In genomic region chr4:128751354-128751753, GRCh38 we compare ENCODE assay signal across 19 cellular contexts. TPM values are rescaled to one million over a fixed set of nuclear protein-coding genes. Genes with fewer than 3 reads are reported as not detected.
DNase-seq lines count a peak whose midpoint lies in the region; ATAC-seq, FAIRE-seq and TF ChIP-seq lines count a peak whose summit lies in the region.
"Had no signal": no experiment of that assay in that cellular context is flagged by ENCODE, and none has a peak within 500 bp of the region (broad histone marks: within the 10 kb centered on the region; RNA-seq: fewer than 3 reads in every experiment).

No MANE protein-coding gene starts in this region.

- H3K23ac ChIP-seq in IMR-90 (ENCODE audit: low read depth, low read length): no peak overlapping the region

- TF ChIP-seq CTCF in IMR-90 (conservative IDR thresholded peaks at IDR 0.05; ENCODE audit: low read depth, low read length) (no peak), astrocyte (IDR thresholded peaks at IDR 0.05; ENCODE audit: insufficient read depth, low read depth, low read length) (no peak), fibroblast of the aortic adventitia (IDR thresholded peaks at IDR 0.05; ENCODE audit: insufficient read depth, low read length) (no peak)

- H3K18ac ChIP-seq in IMR-90 (ENCODE audit: low read depth, low read length): no peak overlapping the region

- no peak overlapping the region for H3K27ac ChIP-seq in IMR-90 (ENCODE audit: insufficient read depth, low read length)
- no peak overlapping the region for H3K27ac ChIP-seq in astrocyte (ENCODE audit: low read depth, low read length)
- no peak overlapping the region for H3K27ac ChIP-seq in small intestine (ENCODE audit: low read depth in 1 of 2, low read length in 1 of 2)
- H3K27ac ChIP-seq: C4-2B, RWPE1 had no signal

- H3K4me2 ChIP-seq in IMR-90 (ENCODE audit: low read depth, low read length) (no peak overlapping the region), astrocyte (ENCODE audit: low read length) (no peak overlapping the region)

- no peak for DNase-seq in IMR-90
- DNase-seq in astrocyte (ENCODE audit: low read depth): peak; percentile 20
- peak; percentile 19 for DNase-seq in fibroblast of the aortic adventitia (ENCODE audit: low read depth)
- peak; percentile 22 for DNase-seq in small intestine
- DNase-seq in NCI-H345 (lab: John Stamatoyannopoulos, UW): no peak
- no peak for DNase-seq in NCI-H2081 treated with DMSO at 0.1 percent for 48 hours (lab: John Stamatoyannopoulos, UW)
- DNase-seq: HCEC 1CT, KBM-7, NCI-H1105, NCI-H2107, NCI-H2227 treated with DMSO at 0.1 percent for 48 hours, NCI-H524, NCI-H82, PC-3, SIG-M5 had no signal

- H3K56ac ChIP-seq in IMR-90 (ENCODE audit: extremely low read depth, insufficient read depth, low read length): no peak overlapping the region

- ATAC-seq in IMR-90 (ENCODE audit: low read depth) (no peak), GM19463 (IDR thresholded peaks at IDR 0.05; ENCODE audit: unreplicated experiment) (no peak)
- ATAC-seq: PC-3 had no signal

- no TSS peak for BruUV-seq in IMR-90 (replicated peaks; lab: Mats Ljungman, UMichigan)

- no peak overlapping the region for H4K5ac ChIP-seq in IMR-90 (ENCODE audit: low read depth, low read length)

- no peak overlapping the region for H2BK15ac ChIP-seq in IMR-90 (ENCODE audit: low read depth, low read length)

- no peak overlapping the region for H3K27ac Mint-ChIP-seq in astrocyte (ENCODE audit: unreplicated experiment)

- H3K9me3 ChIP-seq in IMR-90 (ENCODE audit: control insufficient read depth, insufficient read depth, low read length) (no peaks in the 10 kb centered on the region), astrocyte (ENCODE audit: insufficient read depth, low read depth, low read length) (no peaks in the 10 kb centered on the region), small intestine (ENCODE audit: control insufficient read depth, low read depth) (no peaks in the 10 kb centered on the region)

- no peak for TF ChIP-seq POLR2A in IMR-90 (IDR thresholded peaks at IDR 0.05; ENCODE audit: low read depth, low read length)

- H2BK5ac ChIP-seq in IMR-90 (ENCODE audit: low read depth, low read length, poor library complexity, severe bottlenecking): no peak overlapping the region

- no peak overlapping the region for H2AK9ac ChIP-seq in IMR-90 (replicated peaks; ENCODE audit: low read depth, low read length, poor library complexity)

- H4K20me1 ChIP-seq in IMR-90 (ENCODE audit: insufficient read depth, low read length) (no peaks in the 10 kb centered on the region), astrocyte (ENCODE audit: insufficient read depth, low read length) (no peaks in the 10 kb centered on the region)

- H2AK5ac ChIP-seq in IMR-90 (ENCODE audit: low read depth, low read length): no peak overlapping the region

- CTCF ChIA-PET in IMR-90 (lab: Yijun Ruan, JAX): interaction anchor here (0.7 kb wide), 1 partner anchor 10 kb away, joined by 3 read pairs; no protein-coding TSS in a partner anchor

- no peak overlapping the region for H3K4me3 ChIP-seq in IMR-90 (ENCODE audit: insufficient read depth, low read depth, low read length)
- no peak overlapping the region for H3K4me3 ChIP-seq in astrocyte (ENCODE audit: insufficient read depth, low read depth, low read length)
- H3K4me3 ChIP-seq in fibroblast of the aortic adventitia (ENCODE audit: low read depth, low read length): no peak overlapping the region
- no peak overlapping the region for H3K4me3 ChIP-seq in small intestine (ENCODE audit: low read depth in 1 of 2, low read length in 2 of 2)

- no peaks in the 10 kb centered on the region for H3K9me3 Mint-ChIP-seq in astrocyte (ENCODE audit: unreplicated experiment)

- peaks cover 2% of the 10 kb centered on the region; the same call in 1 of the 2 replicates for H3K4me1 ChIP-seq in IMR-90 (ENCODE audit: control insufficient read depth, insufficient read depth, low read length)
- H3K4me1 ChIP-seq in astrocyte (ENCODE audit: insufficient read depth, low read length): no peaks in the 10 kb centered on the region
- H3K4me1 ChIP-seq in small intestine (ENCODE audit: control insufficient read depth in 2 of 2, insufficient read depth in 1 of 2, low read depth in 1 of 2, low read length in 1 of 2): no peaks in the 10 kb centered on the region

- H3K9me1 ChIP-seq in IMR-90 (ENCODE audit: insufficient read depth, low read length): no peaks in the 10 kb centered on the region

- H4K8ac ChIP-seq in IMR-90 (ENCODE audit: low read depth in 2 of 2, low read length in 2 of 2): no peak overlapping the region

- H3K27me3 ChIP-seq in IMR-90 (ENCODE audit: control insufficient read depth, insufficient read depth, low read length) (no peaks in the 10 kb centered on the region), astrocyte (ENCODE audit: insufficient read depth, low read length) (no peaks in the 10 kb centered on the region), small intestine (ENCODE audit: control insufficient read depth in 2 of 2, insufficient read depth in 2 of 2, low read length in 2 of 2) (no peaks in the 10 kb centered on the region)

- POLR2A ChIA-PET in IMR-90 (lab: Charles Lee; ENCODE audit: unreplicated experiment): interaction anchor here (0.7 kb wide), 1 partner anchor 25 kb away, joined by 12 read pairs; no protein-coding TSS in a partner anchor

- H2BK20ac ChIP-seq in IMR-90 (ENCODE audit: low read depth, low read length): no peak overlapping the region

- in situ Hi-C loops in IMR-90 (cut with MboI; ENCODE audit: low sequenced_read_pairs): no loop called here

- H4K91ac ChIP-seq in IMR-90 (ENCODE audit: insufficient read depth, low read depth, low read length): no peak overlapping the region

- H2AFZ ChIP-seq in IMR-90 (replicated peaks; ENCODE audit: low read length, poor library complexity) (no peak overlapping the region), astrocyte (ENCODE audit: low read depth, low read length) (no peak overlapping the region)

- no CpG with 5 or more reads among the region's 4 CpGs for WGBS in IMR-90 (ENCODE audit: extremely low coverage in 2 of 2, insufficient read length in 1 of 2), 2 experiments
- WGBS in small intestine, 3 donors: 75 to 84% (median 78%) methylated on average over 4 of the region's 4 CpGs

- H2BK120ac ChIP-seq in IMR-90 (ENCODE audit: low read depth, low read length): no peak overlapping the region

- dilution Hi-C loops in IMR-90 (cut with HindIII; ENCODE audit: low sequenced_read_pairs, unreplicated experiment): no loop called here

- intact Hi-C loops in IMR-90 (cut with micrococcal nuclease): no loop called here

- H3K36me3 ChIP-seq in IMR-90 (ENCODE audit: control insufficient read depth, insufficient read depth, low read length) (no peaks in the 10 kb centered on the region), astrocyte (ENCODE audit: insufficient read depth, low read length) (no peaks in the 10 kb centered on the region), small intestine (ENCODE audit: control insufficient read depth in 2 of 2, insufficient read depth in 2 of 2, low read length in 2 of 2) (no peaks in the 10 kb centered on the region)

- no peak overlapping the region for H3K4ac ChIP-seq in IMR-90 (ENCODE audit: low read depth, low read length)

- H3K9ac ChIP-seq in IMR-90 (ENCODE audit: low read depth, low read length): no peak overlapping the region
- H3K9ac ChIP-seq in astrocyte (ENCODE audit: low read length): no peak overlapping the region

- no peaks in the 10 kb centered on the region for H3K27me3 Mint-ChIP-seq in astrocyte (ENCODE audit: low read depth, unreplicated experiment)

- H3K36me3 Mint-ChIP-seq in astrocyte (ENCODE audit: low read depth, unreplicated experiment): no peaks in the 10 kb centered on the region

- no peak overlapping the region for H3K14ac ChIP-seq in IMR-90 (replicated peaks; ENCODE audit: low read depth, low read length)

- TF ChIP-seq RAD21 in IMR-90 (IDR thresholded peaks at IDR 0.05; ENCODE audit: low read length): no peak

- H3K79me2 ChIP-seq in astrocyte (ENCODE audit: insufficient read depth, low read length): no peaks in the 10 kb centered on the region

- H3K4me1 Mint-ChIP-seq in astrocyte (ENCODE audit: low read depth, unreplicated experiment): peaks cover 5% of the 10 kb centered on the region

- no peak overlapping the region for H3K4me3 Mint-ChIP-seq in astrocyte (ENCODE audit: unreplicated experiment)

- FAIRE-seq in astrocyte (lab: Jason Lieb, UNC) (no peak), small intestine (lab: Jason Lieb, UNC) (no peak)
- FAIRE-seq: G401.6 had no signal

- no peaks in the 10 kb centered on the region for H3K79me1 ChIP-seq in IMR-90 (ENCODE audit: low read depth in 1 of 2, low read length in 2 of 2)

TF ChIP-seq in IMR-90, 13 proteins besides CTCF, POLR2A, EP300 and RAD21:
- TF ChIP-seq FOS (IDR thresholded peaks at IDR 0.05; ENCODE audit: low read depth, low read length) (no peak), NFE2L2 (IDR thresholded peaks at IDR 0.05; ENCODE audit: low read depth, low read length) (0 out of 2 replicates have a peak, but pooled peaks have one; percentile 25)
TF ChIP-seq in IMR-90: peak in this region for 1.

RNA-seq across cellular contexts. Expression of gene JADE1, which starts 58.1 kb away (rescaled TPM):
- total RNA-seq in IMR-90 (2012; rRNA removed): 32.6 and 32.8 TPM in 2 replicates
- 12.0 and 13.8 TPM in 2 replicates for polyA plus RNA-seq in IMR-90 (2012; rRNA removed)
- 8.9 and 11.1 TPM in 2 replicates for polyA plus RNA-seq in IMR-90 (2012; cell fraction: cytosol; rRNA removed)
- 15.7 and 33.1 TPM in 2 replicates for polyA plus RNA-seq in IMR-90 (2012; cell fraction: nucleus; rRNA removed; ENCODE audit: low replicate concordance)
- total RNA-seq in astrocyte: 80.1 and 88.3 TPM in 2 replicates
- 20.0 and 25.8 TPM in 2 replicates for total RNA-seq in fibroblast of the aortic adventitia (ENCODE audit: low replicate concordance)
- 10 to 100 TPM in 2 of 3 donors, 1 to 10 TPM in 1; 6.2 to 14.2 (median 11.2) TPM for polyA plus RNA-seq in small intestine

Comparison
In these comparisons a context has a peak if more than half of its experiments do, and no peak if none do; other contexts are left out.
1. DNase-seq: peak in astrocyte (single experiment), fibroblast of the aortic adventitia (single experiment) and small intestine (single experiment); none in IMR-90 (single experiment), NCI-H345 (single experiment) and NCI-H2081 treated with DMSO at 0.1 percent for 48 hours (single experiment).